ENCODE assay signal across 11 cellular contexts in the genomic region with DNA sequence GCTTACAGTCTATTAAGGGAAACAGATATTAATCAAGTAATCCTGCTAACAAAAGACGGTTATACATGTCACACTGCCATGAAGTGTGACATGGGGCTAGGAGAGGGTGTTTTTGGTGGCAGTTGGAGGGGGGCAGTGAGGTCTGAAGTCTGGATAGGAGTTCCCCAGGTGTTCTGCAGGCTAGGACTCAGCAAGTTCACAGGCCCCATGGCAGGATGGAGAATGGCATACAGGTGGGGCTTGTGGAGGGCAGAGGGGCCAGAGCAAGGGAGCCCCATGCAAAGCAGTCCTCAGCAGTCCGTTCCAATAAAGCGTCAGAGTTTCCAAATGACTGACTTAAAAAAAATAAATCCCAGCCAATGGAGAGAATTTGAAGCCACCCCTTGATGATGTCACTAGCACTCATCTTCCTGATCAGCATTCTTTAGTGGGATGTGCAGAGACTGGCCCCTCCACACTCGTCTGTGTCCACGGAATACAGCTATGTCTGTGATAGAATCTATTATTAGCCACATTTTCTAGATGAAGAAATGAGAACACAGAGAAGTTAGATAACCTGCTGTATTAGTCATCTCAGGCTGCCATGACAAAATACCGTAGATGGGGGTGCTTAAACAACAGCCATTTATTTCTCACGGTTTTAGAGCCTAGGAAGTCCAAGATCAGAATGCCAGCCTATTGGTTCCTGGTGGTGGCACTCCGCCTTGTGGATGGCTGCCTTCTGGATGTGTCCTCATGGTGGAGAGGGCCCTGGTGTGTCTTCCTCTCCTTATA. TPM values are rescaled to one million over a fixed set of nuclear protein-coding genes. Genes with fewer than 3 reads are reported as not detected.
A peak's percentile ranks its signal among the peaks of the same experiment; 100 is the strongest.
DNase-seq lines count a peak whose midpoint lies in the region; ATAC-seq and TF ChIP-seq lines count a peak whose summit lies in the region.
"Had no signal": no experiment of that assay in that cellular context is flagged by ENCODE, and none has a peak within 500 bp of the region (broad histone marks: within the 10 kb centered on the region; RNA-seq: fewer than 3 reads in every experiment).

No MANE protein-coding gene starts in this region.

- no peak for TF ChIP-seq RAD21 in HCT116 (IDR thresholded peaks at IDR 0.05; ENCODE audit: low read depth)

- peak overlapping the region; percentile 82; the same call in 1 of the 2 replicates for H3K27ac ChIP-seq in HCT116 (ENCODE audit: low read depth, low read length)
- H3K27ac ChIP-seq in hepatocyte, result peak overlapping the region; percentile 98
- H3K27ac ChIP-seq in smooth muscle cell (ENCODE audit: low read depth), result peak overlapping the region; percentile 39

- H3K9me3 ChIP-seq in HCT116 (ENCODE audit: control insufficient read depth in 1 of 2, insufficient read depth in 1 of 2, low read depth in 1 of 2, low read length in 2 of 2) (no peaks in the 10 kb centered on the region), hepatocyte (ENCODE audit: low read depth) (no peaks in the 10 kb centered on the region), smooth muscle cell (replicated peaks; ENCODE audit: low read depth) (no peaks in the 10 kb centered on the region)

- CTCF ChIA-PET in HCT116 (lab: Charles Lee), result interaction anchor here (1.0 to 1.2 kb wide), 2 partner anchors 73 kb away, joined by 3 read pairs; no protein-coding TSS in a partner anchor
- CTCF ChIA-PET in WTC11 (lab: Charles Lee), result interaction anchor here (0.5 to 2.5 kb wide), 3 partner anchors 69 to 665 kb away, joined by 3 to 9 read pairs (median 3); no protein-coding TSS in a partner anchor
- CTCF ChIA-PET in activated CD4-positive, alpha-beta memory T cell treated with anti-CD3 and anti-CD28 coated beads for 36 hours (lab: Charles Lee), result no interaction called here

- H4K20me1 ChIP-seq in HCT116 (ENCODE audit: insufficient read depth), result no peaks in the 10 kb centered on the region
- H4K20me1 ChIP-seq in hepatocyte (ENCODE audit: insufficient read depth, poor library complexity, severe bottlenecking), result no peaks in the 10 kb centered on the region
- H4K20me1 ChIP-seq in smooth muscle cell (ENCODE audit: low read depth), result no peaks in the 10 kb centered on the region

- H3K9me2 ChIP-seq in HCT116 (ENCODE audit: insufficient read depth) (no peaks in the 10 kb centered on the region), hepatocyte (replicated peaks; ENCODE audit: insufficient read depth) (no peaks in the 10 kb centered on the region)

- peaks cover 10% of the 10 kb centered on the region for H3F3A ChIP-seq in smooth muscle cell (ENCODE audit: low read depth)

- peaks cover 10% of the 10 kb centered on the region for H3K4me1 Mint-ChIP-seq in WTC11
- H3K4me1 Mint-ChIP-seq in activated CD4-positive, alpha-beta memory T cell treated with anti-CD3 and anti-CD28 coated beads for 36 hours (ENCODE audit: low read depth), result peaks cover 12% of the 10 kb centered on the region

- H3K4me3 Mint-ChIP-seq in WTC11, result peak overlapping the region; percentile 24; the same call in 1 of the 2 replicates
- no peak overlapping the region for H3K4me3 Mint-ChIP-seq in activated CD4-positive, alpha-beta memory T cell treated with anti-CD3 and anti-CD28 coated beads for 36 hours

- no peak overlapping the region; a peak in 1 of 4 replicates for H3K4me3 ChIP-seq in HCT116 (replicated peaks in 1 of 2; ENCODE audit: low read depth in 1 of 2, low read length in 2 of 2)
- no peak overlapping the region for H3K4me3 ChIP-seq in hepatocyte
- no peak overlapping the region for H3K4me3 ChIP-seq in smooth muscle cell
- H3K4me3 ChIP-seq: GM12878 had no signal

- no peak overlapping the region for H3K27ac Mint-ChIP-seq in WTC11
- H3K27ac Mint-ChIP-seq in activated CD4-positive, alpha-beta memory T cell treated with anti-CD3 and anti-CD28 coated beads for 36 hours, result no peak overlapping the region

- peak overlapping the region; percentile 89 for H3K4me2 ChIP-seq in HCT116 (ENCODE audit: low read length)
- peak overlapping the region; percentile 99 for H3K4me2 ChIP-seq in hepatocyte
- peak overlapping the region; percentile 87 for H3K4me2 ChIP-seq in smooth muscle cell

- TF ChIP-seq CTCF in HCT116 (IDR thresholded peaks at IDR 0.05 in 2 of 3, conservative IDR thresholded peaks at IDR 0.05 in 1 of 3; ENCODE audit: borderline replicate concordance in 1 of 3, insufficient read depth in 1 of 3, low read depth in 2 of 3, low read length in 2 of 3) (no peak), WTC11 (IDR thresholded peaks at IDR 0.05) (no peak), hepatocyte (IDR thresholded peaks at IDR 0.05; ENCODE audit: poor library complexity) (no peak), smooth muscle cell (IDR thresholded peaks at IDR 0.05; ENCODE audit: borderline replicate concordance, insufficient read depth, poor library complexity, severe bottlenecking) (no peak), GM13977 (IDR thresholded peaks at IDR 0.05; ENCODE audit: extremely low read depth, insufficient read depth, missing control alignments) (no peak), GM20000 (IDR thresholded peaks at IDR 0.05; ENCODE audit: extremely low read depth, missing control alignments) (no peak)

- no peak for DNase-seq in HCT116 (ENCODE audit: low read depth, low spot score)
- DNase-seq in WTC11 (ENCODE audit: low spot score), result no peak
- no peak for DNase-seq in hepatocyte (ENCODE audit: low spot score)
- no peak for DNase-seq in smooth muscle cell (lab: John Stamatoyannopoulos, UW; ENCODE audit: unreplicated experiment)
- DNase-seq in GM13977 (ENCODE audit: low spot score), result no peak
- DNase-seq in activated CD4-positive, alpha-beta memory T cell treated with anti-CD3 and anti-CD28 coated beads for 36 hours, result no peak
- no peak for DNase-seq in GM20000 (ENCODE audit: low spot score)
- DNase-seq: activated CD4-positive, CD25-positive, alpha-beta regulatory T cell treated with anti-CD3 and anti-CD28 coated beads, Interleukin-2, amount 50 U/mL, for 72 hours; effector memory CD4-positive, alpha-beta T cell had no signal

- 76% methylated on average over 8 of the region's 8 CpGs for WGBS in hepatocyte (ENCODE audit: low lambda C conversion rate, missing lambda C conversion rate)
- 57% methylated on average over 8 of the region's 8 CpGs for WGBS in smooth muscle cell (ENCODE audit: low lambda C conversion rate)

- RAD21 ChIA-PET in HCT116 (lab: Charles Lee; ENCODE audit: low non-redundant PET in 1 of 2, low total read pairs in 2 of 2, uncharacterized antibody in 2 of 2, unreplicated experiment in 2 of 2), result no interaction called here

- POLR2A ChIA-PET in HCT116 (lab: Charles Lee) (no interaction called here), WTC11 (lab: Charles Lee) (no interaction called here)
- POLR2A ChIA-PET in activated CD4-positive, alpha-beta memory T cell treated with anti-CD3 and anti-CD28 coated beads for 36 hours (lab: Charles Lee), result interaction anchor here (0.6 kb wide), 1 partner anchor 168 kb away, joined by 3 read pairs; no protein-coding TSS in a partner anchor

- H3K36me3 ChIP-seq in HCT116 (ENCODE audit: control insufficient read depth in 1 of 2, insufficient read depth in 2 of 2, low read length in 2 of 2), result no peaks in the 10 kb centered on the region
- no peaks in the 10 kb centered on the region for H3K36me3 ChIP-seq in hepatocyte (replicated peaks; ENCODE audit: insufficient read depth, low read depth)
- no peaks in the 10 kb centered on the region for H3K36me3 ChIP-seq in smooth muscle cell (ENCODE audit: low read depth)

- H3K36me3 Mint-ChIP-seq in WTC11, result no peaks in the 10 kb centered on the region
- no peaks in the 10 kb centered on the region for H3K36me3 Mint-ChIP-seq in activated CD4-positive, alpha-beta memory T cell treated with anti-CD3 and anti-CD28 coated beads for 36 hours

- H3K27me3 ChIP-seq in HCT116 (ENCODE audit: insufficient read depth, low read length) (no peaks in the 10 kb centered on the region), hepatocyte (no peaks in the 10 kb centered on the region), smooth muscle cell (ENCODE audit: low read depth) (no peaks in the 10 kb centered on the region)

- peaks cover 9% of the 10 kb centered on the region; the same call in 1 of the 2 replicates for H3K27me3 Mint-ChIP-seq in WTC11 (ENCODE audit: low read depth)
- peaks cover 16% of the 10 kb centered on the region for H3K27me3 Mint-ChIP-seq in activated CD4-positive, alpha-beta memory T cell treated with anti-CD3 and anti-CD28 coated beads for 36 hours

- H3K9me3 Mint-ChIP-seq in WTC11, result no peaks in the 10 kb centered on the region
- no peaks in the 10 kb centered on the region for H3K9me3 Mint-ChIP-seq in activated CD4-positive, alpha-beta memory T cell treated with anti-CD3 and anti-CD28 coated beads for 36 hours

- no peak for TF ChIP-seq POLR2A in HCT116 (IDR thresholded peaks at IDR 0.05; ENCODE audit: borderline replicate concordance, extremely low read depth, insufficient read depth, insufficient read length)

- H2AFZ ChIP-seq in HCT116 (ENCODE audit: low read depth, low read length, poor library complexity, severe bottlenecking) (no peak overlapping the region), hepatocyte (no peak overlapping the region), smooth muscle cell (ENCODE audit: low read depth) (no peak overlapping the region)

- BruUV-seq in HCT116 (replicated peaks; lab: Mats Ljungman, UMichigan), result no TSS peak

- ATAC-seq in HCT116 (no peak), WTC11 (no peak), GM18511 (IDR thresholded peaks at IDR 0.05; ENCODE audit: unreplicated experiment) (no peak)
- ATAC-seq: GM12878 had no signal

- in situ Hi-C loops in GM13977 (cut with MboI; ENCODE audit: low pct_unique_long_range_greater_than_20kb, low sequenced_read_pairs, unreplicated experiment), result no loop called here

- no peaks in the 10 kb centered on the region for H3K79me2 ChIP-seq in HCT116 (ENCODE audit: insufficient read depth, low read length)
- H3K79me2 ChIP-seq in hepatocyte, result peaks cover 40% of the 10 kb centered on the region
- no peaks in the 10 kb centered on the region for H3K79me2 ChIP-seq in smooth muscle cell (ENCODE audit: low read depth)

- peaks cover 28 to 29% of the 10 kb centered on the region in 2 experiments for H3K4me1 ChIP-seq in HCT116 (ENCODE audit: control insufficient read depth in 1 of 2, insufficient read depth in 2 of 2, low read length in 2 of 2)
- peaks cover 38% of the 10 kb centered on the region for H3K4me1 ChIP-seq in hepatocyte (ENCODE audit: insufficient read depth)
- H3K4me1 ChIP-seq in smooth muscle cell (ENCODE audit: low read depth), result peaks cover 14% of the 10 kb centered on the region

- H3K9ac ChIP-seq in HCT116 (ENCODE audit: low read length) (no peak overlapping the region), smooth muscle cell (ENCODE audit: low read depth) (no peak overlapping the region)

- intact Hi-C loops in HCT116 (cut with micrococcal nuclease), result no loop called here
- intact Hi-C loops in activated CD4-positive, alpha-beta memory T cell treated with anti-CD3 and anti-CD28 coated beads for 36 hours (cut with micrococcal nuclease), result no loop called here

TF ChIP-seq in WTC11, 78 proteins besides CTCF, POLR2A, EP300 and RAD21 (continues in another document):
- no peak for TF ChIP-seq GTF2I (CRISPR knock-in tag; conservative IDR thresholded peaks at IDR 0.05)

RNA-seq across cellular contexts. Expression of gene PRDM11, which starts 32.6 kb away (rescaled TPM):
- total RNA-seq in HCT116 (2021; ENCODE audit: unreplicated experiment) (9.3 TPM), WTC11 (2021) (8.3 to 12.4 TPM (median 11.2 TPM) in 3 replicates), hepatocyte (15.0 and 25.0 TPM in 2 replicates), smooth muscle cell (5.8 and 8.0 TPM in 2 replicates)
- 5.5 and 6.2 TPM in 2 replicates for polyA plus RNA-seq in HCT116 (2012)
- polyA plus RNA-seq in hepatocyte (8.8 and 11.2 TPM in 2 replicates), smooth muscle cell (5.2 and 6.6 TPM in 2 replicates)
- 1 to 10 TPM; 1.1 to 1.2 TPM for total RNA-seq in activated CD4-positive, alpha-beta memory T cell treated with anti-CD3 and anti-CD28 coated beads for 36 hours

Comparison
In these comparisons a context has a peak if more than half of its experiments do, and no peak if none do; other contexts are left out.
1. H3K27ac ChIP-seq: peak in every context shown above with its lines; median percentile 98 in hepatocyte; 82 in HCT116; 39 in smooth muscle cell.